Comparison of ENCODE assay signal across 29 cellular contexts in the genomic region with DNA sequence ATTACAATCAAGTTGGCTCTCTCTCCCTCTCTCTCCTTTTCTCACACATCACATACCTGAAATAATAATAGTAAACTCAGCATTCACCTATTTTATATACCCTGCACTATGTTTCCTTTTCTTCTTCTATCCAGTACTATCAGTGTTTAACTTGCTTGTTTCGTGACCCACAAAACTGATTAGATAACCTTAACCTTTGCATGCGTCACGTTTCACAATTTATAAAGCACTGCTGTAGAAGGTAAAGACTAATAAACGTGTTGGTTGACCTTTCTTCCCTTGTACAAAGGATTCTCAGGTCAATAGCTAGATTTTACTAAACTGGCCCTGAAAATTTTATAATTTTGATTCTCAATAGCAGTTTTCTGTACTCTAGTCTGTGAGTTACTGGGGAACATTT.
DNase-seq lines count a peak whose midpoint lies in the region; ATAC-seq, FAIRE-seq and TF ChIP-seq lines count a peak whose summit lies in the region.
"Had no signal": no experiment of that assay in that cellular context is flagged by ENCODE, and none has a peak within 500 bp of the region (broad histone marks: within the 10 kb centered on the region; RNA-seq: fewer than 3 reads in every experiment).

No MANE protein-coding gene starts in this region.

- H3K4me1 Mint-ChIP-seq in progenitor cell of endocrine pancreas (ENCODE audit: low read depth), result peaks cover 35% of the 10 kb centered on the region
- H3K4me1 Mint-ChIP-seq: CD14-positive monocyte; CD4-positive, alpha-beta memory T cell; CD4-positive, CD25-positive, alpha-beta regulatory T cell; CD8-positive, alpha-beta memory T cell had no signal

- 21 to 33% (median 29%) methylated on average over 4 of the region's 4 CpGs for WGBS in adrenal gland, 4 donors
- WGBS in body of pancreas, 2 donors, result 16 to 17% methylated on average over 4 of the region's 4 CpGs

- H3K4me1 ChIP-seq in adrenal gland (replicated peaks in 1 of 2) (peaks cover 0 to 5% of the 10 kb centered on the region in 2 donors), body of pancreas (peaks cover 19% of the 10 kb centered on the region)
- H3K4me1 ChIP-seq: BE2C, BLaER1 had no signal

- DNase-seq in adrenal gland (no peak), body of pancreas (no peak), left kidney (ENCODE audit: low read depth, low spot score) (peak; percentile 12), progenitor cell of endocrine pancreas (ENCODE audit: low spot score, unreplicated experiment) (no peak), NCI-H128 (lab: John Stamatoyannopoulos, UW; ENCODE audit: unreplicated experiment) (no peak), GM19239 (ENCODE audit: insufficient read length, low spot score) (no peak), erythroblast (lab: John Stamatoyannopoulos, UW) (no peak)
- no peak for DNase-seq in stimulated activated CD4-positive, alpha-beta T cell treated with anti-CD3 and anti-CD28 coated beads, Interleukin-4, amount 100 ng/mL, for 4 hours
- DNase-seq: 8988T; ACHN; BE2C; C1 segment of cervical spinal cord; CD4-positive, alpha-beta memory T cell; CD4-positive, CD25-positive, alpha-beta regulatory T cell; CD8-positive, alpha-beta memory T cell; COR-L47; DMS 273 treated with DMSO at 0.1 percent for 48 hours; DMS153; DMS53; DMS79; DND-41; EL; GDM1 had no signal

- H3K27ac ChIP-seq in adrenal gland, result peak overlapping the region in 3 of 5 donors; percentile 38 to 63 (median 45)
- H3K27ac ChIP-seq in body of pancreas, result peak overlapping the region in 2 of 4 donors; percentile 18 to 50
- H3K27ac ChIP-seq: BLaER1 had no signal

- peaks cover 1% of the 10 kb centered on the region for H3K9me3 Mint-ChIP-seq in progenitor cell of endocrine pancreas (ENCODE audit: low read depth)

- H3K27me3 ChIP-seq in adrenal gland (no peaks in the 10 kb centered on the region), body of pancreas (no peaks in the 10 kb centered on the region)
- H3K27me3 ChIP-seq: BE2C, BLaER1 had no signal

- peak; percentile 42 for ATAC-seq in body of pancreas
- ATAC-seq: GM12878 had no signal

- no peaks in the 10 kb centered on the region for H3K9me3 ChIP-seq in adrenal gland (replicated peaks in 1 of 3)
- H3K9me3 ChIP-seq in body of pancreas, result no peaks in the 10 kb centered on the region
- H3K9me3 ChIP-seq: BE2C, BLaER1 had no signal

- no peaks in the 10 kb centered on the region for H3K27me3 Mint-ChIP-seq in progenitor cell of endocrine pancreas
- H3K27me3 Mint-ChIP-seq: CD4-positive, alpha-beta memory T cell; CD4-positive, CD25-positive, alpha-beta regulatory T cell; CD8-positive, alpha-beta memory T cell had no signal

- no peak overlapping the region for H3K4me3 Mint-ChIP-seq in progenitor cell of endocrine pancreas (ENCODE audit: low read depth)
- H3K4me3 Mint-ChIP-seq: CD14-positive monocyte; CD4-positive, alpha-beta memory T cell; CD4-positive, CD25-positive, alpha-beta regulatory T cell; CD8-positive, alpha-beta memory T cell had no signal

- intact Hi-C loops in adrenal gland (cut with DNase I), result no loop called here
- intact Hi-C loops in body of pancreas (cut with DNase I), result no loop called here

- no peak for TF ChIP-seq CTCF in adrenal gland (IDR thresholded peaks at IDR 0.05)
- TF ChIP-seq CTCF in body of pancreas (IDR thresholded peaks at IDR 0.05), result no peak
- no peak for TF ChIP-seq CTCF in progenitor cell of endocrine pancreas (IDR thresholded peaks at IDR 0.05; ENCODE audit: unreplicated experiment)

- H3K36me3 ChIP-seq in adrenal gland (replicated peaks in 1 of 2) (no peaks in the 10 kb centered on the region), body of pancreas (replicated peaks in 1 of 2; ENCODE audit: insufficient read depth in 1 of 2, low read depth in 2 of 2) (no peaks in the 10 kb centered on the region)
- H3K36me3 ChIP-seq: BE2C, BLaER1 had no signal

- H3K4me3 ChIP-seq in adrenal gland (peak overlapping the region in 1 of 4 donors; percentile 33), body of pancreas (no peak overlapping the region)
- H3K4me3 ChIP-seq: BLaER1, GM12878 had no signal

- FAIRE-seq in GM19239 (lab: Jason Lieb, UNC), result no peak
- FAIRE-seq: A204.1, GM12878, GM12892, GM18507 had no signal

- peak overlapping the region; percentile 44 for H3K27ac Mint-ChIP-seq in progenitor cell of endocrine pancreas
- H3K27ac Mint-ChIP-seq: CD14-positive monocyte; CD4-positive, alpha-beta memory T cell; CD4-positive, CD25-positive, alpha-beta regulatory T cell; CD8-positive, alpha-beta memory T cell had no signal

- no peak for TF ChIP-seq POLR2A in adrenal gland (IDR thresholded peaks at IDR 0.05)
- no peak for TF ChIP-seq POLR2A in body of pancreas (IDR thresholded peaks at IDR 0.05)
- TF ChIP-seq POLR2A in erythroblast (IDR thresholded peaks at IDR 0.05; ENCODE audit: low read length), result no peak

- peaks cover under 1% of the 10 kb centered on the region for H3K36me3 Mint-ChIP-seq in progenitor cell of endocrine pancreas (ENCODE audit: insufficient read depth)
- H3K36me3 Mint-ChIP-seq: CD14-positive monocyte; CD4-positive, alpha-beta memory T cell; CD4-positive, CD25-positive, alpha-beta regulatory T cell; CD8-positive, alpha-beta memory T cell had no signal
